Comparison of ENCODE assay signal across 1 cellular context in the genomic region with DNA sequence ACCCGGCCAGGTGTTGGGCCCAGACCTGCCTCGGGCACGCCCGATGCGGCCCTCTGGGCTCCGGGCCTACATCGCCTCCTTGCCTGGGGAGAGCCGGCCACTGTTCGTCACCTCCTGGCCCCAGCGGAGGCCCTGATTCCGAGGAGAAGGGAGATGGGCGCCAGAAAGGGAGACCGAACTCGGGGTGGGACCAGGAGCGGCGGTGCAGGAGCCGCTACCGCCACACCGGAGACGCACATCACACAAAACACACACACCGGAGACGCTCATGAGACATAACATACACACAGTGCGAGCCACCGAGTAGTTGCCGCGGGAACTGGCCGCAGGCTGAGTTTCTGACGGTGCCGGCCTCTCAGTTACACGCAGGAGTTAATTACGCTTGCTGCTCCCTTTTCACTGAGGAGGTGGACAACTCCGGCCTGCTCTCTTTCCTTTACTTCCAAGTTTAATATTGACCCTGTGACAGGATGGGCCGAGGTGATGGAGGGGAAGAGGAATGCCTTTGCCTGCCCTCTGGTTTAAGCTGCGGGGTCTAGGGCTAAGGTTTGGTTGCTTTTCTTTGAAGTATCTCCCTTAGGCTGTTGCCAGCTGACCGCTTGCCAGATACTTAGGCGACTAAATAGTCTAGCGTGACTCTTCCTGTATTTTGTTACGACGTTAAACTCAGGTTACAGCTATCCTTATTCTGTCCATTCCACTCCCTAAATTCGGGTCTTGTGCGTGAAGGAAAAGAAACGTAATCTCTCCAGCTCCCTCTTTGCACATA.
TF ChIP-seq lines count a peak whose summit lies in the region.

No MANE protein-coding gene starts in this region.

TF ChIP-seq in HepG2, 621 proteins besides CTCF, POLR2A, EP300 and RAD21 (continued from another document and continues in another):
- TF ChIP-seq, protein P1, sequence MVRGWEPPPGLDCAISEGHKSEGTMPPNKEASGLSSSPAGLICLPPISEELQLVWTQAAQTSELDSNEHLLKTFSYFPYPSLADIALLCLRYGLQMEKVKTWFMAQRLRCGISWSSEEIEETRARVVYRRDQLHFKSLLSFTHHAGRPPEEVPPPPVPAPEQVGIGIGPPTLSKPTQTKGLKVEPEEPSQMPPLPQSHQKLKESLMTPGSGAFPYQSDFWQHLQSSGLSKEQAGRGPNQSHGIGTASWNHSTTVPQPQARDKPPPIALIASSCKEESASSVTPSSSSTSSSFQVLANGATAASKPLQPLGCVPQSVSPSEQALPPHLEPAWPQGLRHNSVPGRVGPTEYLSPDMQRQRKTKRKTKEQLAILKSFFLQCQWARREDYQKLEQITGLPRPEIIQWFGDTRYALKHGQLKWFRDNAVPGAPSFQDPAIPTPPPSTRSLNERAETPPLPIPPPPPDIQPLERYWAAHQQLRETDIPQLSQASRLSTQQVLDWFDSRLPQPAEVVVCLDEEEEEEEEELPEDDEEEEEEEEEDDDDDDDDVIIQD (CRISPR knock-in tag; IDR thresholded peaks at IDR 0.05; ENCODE audit: low read depth), result no peak
- TF ChIP-seq RARG (CRISPR knock-in tag; IDR thresholded peaks at IDR 0.05; ENCODE audit: low read depth) (no peak; the same call in 1 of the 2 replicates), HNRNPK (IDR thresholded peaks at IDR 0.05; ENCODE audit: low read depth, low read length, poor library complexity, severe bottlenecking) (peak; percentile 89), CC2D1A (CRISPR knock-in tag; IDR thresholded peaks at IDR 0.05) (no peak), CBX2 (IDR thresholded peaks at IDR 0.05; ENCODE audit: low read depth, low read length) (no peak), CBX2 (CRISPR knock-in tag; IDR thresholded peaks at IDR 0.05; ENCODE audit: low read depth) (no peak), HDAC6 (IDR thresholded peaks at IDR 0.05; ENCODE audit: low read depth, low read length) (no peak), CENPX (CRISPR knock-in tag; IDR thresholded peaks at IDR 0.05) (no peak), GATAD2A (CRISPR knock-in tag; IDR thresholded peaks at IDR 0.05) (no peak; the same call in 1 of the 2 replicates), SRSF9 (IDR thresholded peaks at IDR 0.05; ENCODE audit: borderline replicate concordance, insufficient read depth, low read depth, low read length, poor library complexity, severe bottlenecking) (no peak), HES4 (CRISPR knock-in tag; IDR thresholded peaks at IDR 0.05; ENCODE audit: borderline replicate concordance) (no peak; the same call in 1 of the 2 replicates), SMAD3 (CRISPR knock-in tag; IDR thresholded peaks at IDR 0.05) (no peak), NR2F6 (IDR thresholded peaks at IDR 0.05) (no peak), NR2F6 (CRISPR knock-in tag; IDR thresholded peaks at IDR 0.05) (no peak), TBL1XR1 (IDR thresholded peaks at IDR 0.05; ENCODE audit: borderline replicate concordance, low read length, partially characterized antibody) (no peak), ZFYVE20 (CRISPR knock-in tag; IDR thresholded peaks at IDR 0.05; ENCODE audit: borderline replicate concordance, low read depth) (no peak), TBX2 (CRISPR knock-in tag; IDR thresholded peaks at IDR 0.05; ENCODE audit: borderline replicate concordance) (no peak), ZNF883 (CRISPR knock-in tag; IDR thresholded peaks at IDR 0.05; ENCODE audit: not compliant biosample characterization) (no peak), NPAS2 (CRISPR knock-in tag; IDR thresholded peaks at IDR 0.05; ENCODE audit: borderline replicate concordance) (no peak), ZFY (CRISPR knock-in tag; IDR thresholded peaks at IDR 0.05) (peak; percentile 98), SMAD1 (CRISPR knock-in tag; IDR thresholded peaks at IDR 0.05; ENCODE audit: borderline replicate concordance, low read depth) (no peak), ZNF317 (CRISPR knock-in tag; IDR thresholded peaks at IDR 0.05) (peak; percentile 76), ZNF446 (CRISPR knock-in tag; IDR thresholded peaks at IDR 0.05) (peak; percentile 86; the same call in 1 of the 2 replicates), NAIF1 (CRISPR knock-in tag; IDR thresholded peaks at IDR 0.05; ENCODE audit: borderline replicate concordance) (0 out of 2 replicates have a peak, but pooled peaks have one; percentile 81), FOXP1 (IDR thresholded peaks at IDR 0.05) (no peak), FOXP1 (CRISPR knock-in tag; IDR thresholded peaks at IDR 0.05) (no peak), GFI1 (CRISPR knock-in tag; IDR thresholded peaks at IDR 0.05; ENCODE audit: borderline replicate concordance) (0 out of 2 replicates have a peak, but pooled peaks have one; percentile 27), GATAD1 (CRISPR knock-in tag; IDR thresholded peaks at IDR 0.05) (no peak), ARNT2 (CRISPR knock-in tag; IDR thresholded peaks at IDR 0.05; ENCODE audit: low read depth) (0 out of 2 replicates have a peak, but pooled peaks have one; percentile 40), RFXANK (CRISPR knock-in tag; IDR thresholded peaks at IDR 0.05) (no peak), FOXA1 (IDR thresholded peaks at IDR 0.05) (no peak), FOXA1 (CRISPR knock-in tag; IDR thresholded peaks at IDR 0.05) (0 out of 2 replicates have a peak, but pooled peaks have one; percentile 3), ZNF761 (CRISPR knock-in tag; conservative IDR thresholded peaks at IDR 0.05) (no peak; the same call in 1 of the 2 replicates), HHEX (CRISPR knock-in tag; IDR thresholded peaks at IDR 0.05) (no peak), SIN3A (IDR thresholded peaks at IDR 0.05; ENCODE audit: borderline replicate concordance, low read depth, low read length) (0 out of 2 replicates have a peak, but pooled peaks have one; percentile 62), KMT2B (CRISPR knock-in tag; IDR thresholded peaks at IDR 0.05) (peak; percentile 1; the same call in 1 of the 2 replicates), ZNF44 (CRISPR knock-in tag; IDR thresholded peaks at IDR 0.05) (no peak), NR1H2 (CRISPR knock-in tag; IDR thresholded peaks at IDR 0.05; ENCODE audit: borderline replicate concordance, low read depth) (peak; percentile 42; the same call in 1 of the 2 replicates), EED (CRISPR knock-in tag; IDR thresholded peaks at IDR 0.05) (no peak), ZNF619 (CRISPR knock-in tag; IDR thresholded peaks at IDR 0.05) (0 out of 2 replicates have a peak, but pooled peaks have one; percentile 21), ZNF333 (CRISPR knock-in tag; IDR thresholded peaks at IDR 0.05; ENCODE audit: borderline replicate concordance) (peak; percentile 70; the same call in 1 of the 2 replicates), ZIK1 (CRISPR knock-in tag; IDR thresholded peaks at IDR 0.05; ENCODE audit: borderline replicate concordance, low read depth) (no peak), CHD2 (IDR thresholded peaks at IDR 0.05; ENCODE audit: low read depth, low read length) (no peak), TBX3 (IDR thresholded peaks at IDR 0.05; ENCODE audit: borderline replicate concordance) (no peak)
- TF ChIP-seq, protein P2, sequence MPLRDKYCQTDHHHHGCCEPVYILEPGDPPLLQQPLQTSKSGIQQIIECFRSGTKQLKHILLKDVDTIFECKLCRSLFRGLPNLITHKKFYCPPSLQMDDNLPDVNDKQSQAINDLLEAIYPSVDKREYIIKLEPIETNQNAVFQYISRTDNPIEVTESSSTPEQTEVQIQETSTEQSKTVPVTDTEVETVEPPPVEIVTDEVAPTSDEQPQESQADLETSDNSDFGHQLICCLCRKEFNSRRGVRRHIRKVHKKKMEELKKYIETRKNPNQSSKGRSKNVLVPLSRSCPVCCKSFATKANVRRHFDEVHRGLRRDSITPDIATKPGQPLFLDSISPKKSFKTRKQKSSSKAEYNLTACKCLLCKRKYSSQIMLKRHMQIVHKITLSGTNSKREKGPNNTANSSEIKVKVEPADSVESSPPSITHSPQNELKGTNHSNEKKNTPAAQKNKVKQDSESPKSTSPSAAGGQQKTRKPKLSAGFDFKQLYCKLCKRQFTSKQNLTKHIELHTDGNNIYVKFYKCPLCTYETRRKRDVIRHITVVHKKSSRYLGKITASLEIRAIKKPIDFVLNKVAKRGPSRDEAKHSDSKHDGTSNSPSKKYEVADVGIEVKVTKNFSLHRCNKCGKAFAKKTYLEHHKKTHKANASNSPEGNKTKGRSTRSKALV (CRISPR knock-in tag; IDR thresholded peaks at IDR 0.05), result no peak
- TF ChIP-seq, protein P3, sequence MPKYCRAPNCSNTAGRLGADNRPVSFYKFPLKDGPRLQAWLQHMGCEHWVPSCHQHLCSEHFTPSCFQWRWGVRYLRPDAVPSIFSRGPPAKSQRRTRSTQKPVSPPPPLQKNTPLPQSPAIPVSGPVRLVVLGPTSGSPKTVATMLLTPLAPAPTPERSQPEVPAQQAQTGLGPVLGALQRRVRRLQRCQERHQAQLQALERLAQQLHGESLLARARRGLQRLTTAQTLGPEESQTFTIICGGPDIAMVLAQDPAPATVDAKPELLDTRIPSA (CRISPR knock-in tag; IDR thresholded peaks at IDR 0.05; ENCODE audit: borderline replicate concordance), result no peak; the same call in 1 of the 2 replicates
- TF ChIP-seq, protein P4, sequence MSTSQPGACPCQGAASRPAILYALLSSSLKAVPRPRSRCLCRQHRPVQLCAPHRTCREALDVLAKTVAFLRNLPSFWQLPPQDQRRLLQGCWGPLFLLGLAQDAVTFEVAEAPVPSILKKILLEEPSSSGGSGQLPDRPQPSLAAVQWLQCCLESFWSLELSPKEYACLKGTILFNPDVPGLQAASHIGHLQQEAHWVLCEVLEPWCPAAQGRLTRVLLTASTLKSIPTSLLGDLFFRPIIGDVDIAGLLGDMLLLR (CRISPR knock-in tag; IDR thresholded peaks at IDR 0.05), result peak; percentile 44; the same call in 1 of the 2 replicates
- TF ChIP-seq, protein P5, sequence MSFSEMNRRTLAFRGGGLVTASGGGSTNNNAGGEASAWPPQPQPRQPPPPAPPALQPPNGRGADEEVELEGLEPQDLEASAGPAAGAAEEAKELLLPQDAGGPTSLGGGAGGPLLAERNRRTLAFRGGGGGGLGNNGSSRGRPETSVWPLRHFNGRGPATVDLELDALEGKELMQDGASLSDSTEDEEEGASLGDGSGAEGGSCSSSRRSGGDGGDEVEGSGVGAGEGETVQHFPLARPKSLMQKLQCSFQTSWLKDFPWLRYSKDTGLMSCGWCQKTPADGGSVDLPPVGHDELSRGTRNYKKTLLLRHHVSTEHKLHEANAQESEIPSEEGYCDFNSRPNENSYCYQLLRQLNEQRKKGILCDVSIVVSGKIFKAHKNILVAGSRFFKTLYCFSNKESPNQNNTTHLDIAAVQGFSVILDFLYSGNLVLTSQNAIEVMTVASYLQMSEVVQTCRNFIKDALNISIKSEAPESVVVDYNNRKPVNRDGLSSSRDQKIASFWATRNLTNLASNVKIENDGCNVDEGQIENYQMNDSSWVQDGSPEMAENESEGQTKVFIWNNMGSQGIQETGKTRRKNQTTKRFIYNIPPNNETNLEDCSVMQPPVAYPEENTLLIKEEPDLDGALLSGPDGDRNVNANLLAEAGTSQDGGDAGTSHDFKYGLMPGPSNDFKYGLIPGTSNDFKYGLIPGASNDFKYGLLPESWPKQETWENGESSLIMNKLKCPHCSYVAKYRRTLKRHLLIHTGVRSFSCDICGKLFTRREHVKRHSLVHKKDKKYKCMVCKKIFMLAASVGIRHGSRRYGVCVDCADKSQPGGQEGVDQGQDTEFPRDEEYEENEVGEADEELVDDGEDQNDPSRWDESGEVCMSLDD (CRISPR knock-in tag; IDR thresholded peaks at IDR 0.05; ENCODE audit: borderline replicate concordance), result no peak
- TF ChIP-seq, protein P6, sequence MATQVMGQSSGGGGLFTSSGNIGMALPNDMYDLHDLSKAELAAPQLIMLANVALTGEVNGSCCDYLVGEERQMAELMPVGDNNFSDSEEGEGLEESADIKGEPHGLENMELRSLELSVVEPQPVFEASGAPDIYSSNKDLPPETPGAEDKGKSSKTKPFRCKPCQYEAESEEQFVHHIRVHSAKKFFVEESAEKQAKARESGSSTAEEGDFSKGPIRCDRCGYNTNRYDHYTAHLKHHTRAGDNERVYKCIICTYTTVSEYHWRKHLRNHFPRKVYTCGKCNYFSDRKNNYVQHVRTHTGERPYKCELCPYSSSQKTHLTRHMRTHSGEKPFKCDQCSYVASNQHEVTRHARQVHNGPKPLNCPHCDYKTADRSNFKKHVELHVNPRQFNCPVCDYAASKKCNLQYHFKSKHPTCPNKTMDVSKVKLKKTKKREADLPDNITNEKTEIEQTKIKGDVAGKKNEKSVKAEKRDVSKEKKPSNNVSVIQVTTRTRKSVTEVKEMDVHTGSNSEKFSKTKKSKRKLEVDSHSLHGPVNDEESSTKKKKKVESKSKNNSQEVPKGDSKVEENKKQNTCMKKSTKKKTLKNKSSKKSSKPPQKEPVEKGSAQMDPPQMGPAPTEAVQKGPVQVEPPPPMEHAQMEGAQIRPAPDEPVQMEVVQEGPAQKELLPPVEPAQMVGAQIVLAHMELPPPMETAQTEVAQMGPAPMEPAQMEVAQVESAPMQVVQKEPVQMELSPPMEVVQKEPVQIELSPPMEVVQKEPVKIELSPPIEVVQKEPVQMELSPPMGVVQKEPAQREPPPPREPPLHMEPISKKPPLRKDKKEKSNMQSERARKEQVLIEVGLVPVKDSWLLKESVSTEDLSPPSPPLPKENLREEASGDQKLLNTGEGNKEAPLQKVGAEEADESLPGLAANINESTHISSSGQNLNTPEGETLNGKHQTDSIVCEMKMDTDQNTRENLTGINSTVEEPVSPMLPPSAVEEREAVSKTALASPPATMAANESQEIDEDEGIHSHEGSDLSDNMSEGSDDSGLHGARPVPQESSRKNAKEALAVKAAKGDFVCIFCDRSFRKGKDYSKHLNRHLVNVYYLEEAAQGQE (IDR thresholded peaks at IDR 0.05; ENCODE audit: borderline replicate concordance in 1 of 2, low read depth in 1 of 2, low read length in 2 of 2), result no peak
- TF ChIP-seq, protein P7, sequence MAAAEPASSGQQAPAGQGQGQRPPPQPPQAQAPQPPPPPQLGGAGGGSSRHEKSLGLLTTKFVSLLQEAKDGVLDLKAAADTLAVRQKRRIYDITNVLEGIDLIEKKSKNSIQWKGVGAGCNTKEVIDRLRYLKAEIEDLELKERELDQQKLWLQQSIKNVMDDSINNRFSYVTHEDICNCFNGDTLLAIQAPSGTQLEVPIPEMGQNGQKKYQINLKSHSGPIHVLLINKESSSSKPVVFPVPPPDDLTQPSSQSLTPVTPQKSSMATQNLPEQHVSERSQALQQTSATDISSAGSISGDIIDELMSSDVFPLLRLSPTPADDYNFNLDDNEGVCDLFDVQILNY (CRISPR knock-in tag; conservative IDR thresholded peaks at IDR 0.05), result no peak
- TF ChIP-seq, protein P8, sequence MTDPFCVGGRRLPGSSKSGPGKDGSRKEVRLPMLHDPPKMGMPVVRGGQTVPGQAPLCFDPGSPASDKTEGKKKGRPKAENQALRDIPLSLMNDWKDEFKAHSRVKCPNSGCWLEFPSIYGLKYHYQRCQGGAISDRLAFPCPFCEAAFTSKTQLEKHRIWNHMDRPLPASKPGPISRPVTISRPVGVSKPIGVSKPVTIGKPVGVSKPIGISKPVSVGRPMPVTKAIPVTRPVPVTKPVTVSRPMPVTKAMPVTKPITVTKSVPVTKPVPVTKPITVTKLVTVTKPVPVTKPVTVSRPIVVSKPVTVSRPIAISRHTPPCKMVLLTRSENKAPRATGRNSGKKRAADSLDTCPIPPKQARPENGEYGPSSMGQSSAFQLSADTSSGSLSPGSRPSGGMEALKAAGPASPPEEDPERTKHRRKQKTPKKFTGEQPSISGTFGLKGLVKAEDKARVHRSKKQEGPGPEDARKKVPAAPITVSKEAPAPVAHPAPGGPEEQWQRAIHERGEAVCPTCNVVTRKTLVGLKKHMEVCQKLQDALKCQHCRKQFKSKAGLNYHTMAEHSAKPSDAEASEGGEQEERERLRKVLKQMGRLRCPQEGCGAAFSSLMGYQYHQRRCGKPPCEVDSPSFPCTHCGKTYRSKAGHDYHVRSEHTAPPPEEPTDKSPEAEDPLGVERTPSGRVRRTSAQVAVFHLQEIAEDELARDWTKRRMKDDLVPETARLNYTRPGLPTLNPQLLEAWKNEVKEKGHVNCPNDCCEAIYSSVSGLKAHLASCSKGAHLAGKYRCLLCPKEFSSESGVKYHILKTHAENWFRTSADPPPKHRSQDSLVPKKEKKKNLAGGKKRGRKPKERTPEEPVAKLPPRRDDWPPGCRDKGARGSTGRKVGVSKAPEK (CRISPR knock-in tag; IDR thresholded peaks at IDR 0.05; ENCODE audit: borderline replicate concordance), result no peak
